ENCODE assay signal across 12 cellular contexts in genomic region chr3:106825962-106826605, GRCh38.
A peak's percentile ranks its signal among the peaks of the same experiment; 100 is the strongest.
DNase-seq lines count a peak whose midpoint lies in the region; ATAC-seq lines count a peak whose summit lies in the region.
"Had no signal": no experiment of that assay in that cellular context is flagged by ENCODE, and none has a peak within 500 bp of the region (broad histone marks: within the 10 kb centered on the region; RNA-seq: fewer than 3 reads in every experiment).

No MANE protein-coding gene starts in this region.

- peaks cover 5% of the 10 kb centered on the region for H3K4me1 Mint-ChIP-seq in activated T-cell treated with anti-CD3 and anti-CD28 coated beads, Interleukin-2, amount 50 U/mL, for 24 hours (ENCODE audit: low read depth)

- H2BK15ac ChIP-seq in neuronal stem cell (ENCODE audit: low read length) = no peak overlapping the region

- H3K14ac ChIP-seq in neuronal stem cell (ENCODE audit: low read length) = no peak overlapping the region

- H4K8ac ChIP-seq in neuronal stem cell (ENCODE audit: low read depth, low read length) = no peak overlapping the region

- H3K27me3 Mint-ChIP-seq in activated T-cell treated with anti-CD3 and anti-CD28 coated beads, Interleukin-2, amount 50 U/mL, for 24 hours = no peaks in the 10 kb centered on the region
- H3K27me3 Mint-ChIP-seq: IgD-negative memory B cell had no signal

- no peaks in the 10 kb centered on the region for H3K27me3 ChIP-seq in neuronal stem cell (ENCODE audit: control insufficient read depth in 3 of 3, insufficient read depth in 3 of 3, low read depth in 1 of 3, low read length in 3 of 3)

- no peak for ATAC-seq in GM18867 (IDR thresholded peaks at IDR 0.05; ENCODE audit: unreplicated experiment)

- H3K4me3 Mint-ChIP-seq in activated T-cell treated with anti-CD3 and anti-CD28 coated beads, Interleukin-2, amount 50 U/mL, for 24 hours = no peak overlapping the region
- H3K4me3 Mint-ChIP-seq: IgD-negative memory B cell, neural crest cell had no signal

- peaks cover 2% of the 10 kb centered on the region for H3K9me3 Mint-ChIP-seq in activated T-cell treated with anti-CD3 and anti-CD28 coated beads, Interleukin-2, amount 50 U/mL, for 24 hours
- H3K9me3 Mint-ChIP-seq: neural crest cell had no signal

- peak overlapping the region; percentile 56 for H2AFZ ChIP-seq in neuronal stem cell (ENCODE audit: low read length)

- no peak overlapping the region for H3K27ac ChIP-seq in neuronal stem cell (replicated peaks; ENCODE audit: low read length)

- no CpG with 5 or more reads among the region's 4 CpGs for WGBS in neuronal stem cell (ENCODE audit: extremely low coverage in 2 of 2, insufficient read length in 2 of 2, insufficient replicate concordance in 1 of 2), 2 donors

- H3K4me3 ChIP-seq in neuronal stem cell (ENCODE audit: low read length in 2 of 2) = no peak overlapping the region

- H4K91ac ChIP-seq in neuronal stem cell (ENCODE audit: low read depth, low read length, poor library complexity) = no peak overlapping the region

- H3K36me3 ChIP-seq in neuronal stem cell (replicated peaks in 1 of 2; ENCODE audit: control insufficient read depth in 2 of 2, insufficient read depth in 2 of 2, low read length in 2 of 2) = no peaks in the 10 kb centered on the region

- no peaks in the 10 kb centered on the region for H3K9me3 ChIP-seq in neuronal stem cell (replicated peaks in 1 of 2; ENCODE audit: control insufficient read depth in 2 of 2, insufficient read depth in 1 of 2, low read depth in 1 of 2, low read length in 2 of 2)

- no peak overlapping the region for H3K4ac ChIP-seq in neuronal stem cell (ENCODE audit: low read length)

- no peak overlapping the region for H3K27ac Mint-ChIP-seq in activated T-cell treated with anti-CD3 and anti-CD28 coated beads, Interleukin-2, amount 50 U/mL, for 24 hours
- H3K27ac Mint-ChIP-seq: IgD-negative memory B cell had no signal

- H3K18ac ChIP-seq in neuronal stem cell (ENCODE audit: low read length) = no peak overlapping the region

- H3K9ac ChIP-seq in neuronal stem cell (ENCODE audit: low read depth, low read length, poor library complexity) = no peak overlapping the region

- no peak overlapping the region for H2AK5ac ChIP-seq in neuronal stem cell (ENCODE audit: low read depth, low read length)

- no peaks in the 10 kb centered on the region for H3K79me1 ChIP-seq in neuronal stem cell (ENCODE audit: low read depth, low read length)

- H3K4me2 ChIP-seq in neuronal stem cell (ENCODE audit: insufficient read depth, low read length, poor library complexity, severe bottlenecking) = no peak overlapping the region

- no peak overlapping the region for H2BK12ac ChIP-seq in neuronal stem cell (ENCODE audit: low read length)

- no peaks in the 10 kb centered on the region for H3K36me3 Mint-ChIP-seq in activated T-cell treated with anti-CD3 and anti-CD28 coated beads, Interleukin-2, amount 50 U/mL, for 24 hours (ENCODE audit: low read depth)
- H3K36me3 Mint-ChIP-seq: IgD-negative memory B cell had no signal

- no peak overlapping the region for H2BK5ac ChIP-seq in neuronal stem cell (ENCODE audit: low read length)

- H3K4me1 ChIP-seq in neuronal stem cell (ENCODE audit: control insufficient read depth in 2 of 2, insufficient read depth in 1 of 2, low read depth in 1 of 2, low read length in 2 of 2) = peaks cover 6 to 11% of the 10 kb centered on the region in 2 donors

- no peak overlapping the region for H2BK120ac ChIP-seq in neuronal stem cell (ENCODE audit: low read depth, low read length)

- DNase-seq in DMS 273 (lab: John Stamatoyannopoulos, UW; ENCODE audit: unreplicated experiment) (peak; percentile 64), NCI-H1694 treated with DMSO at 0.1 percent for 48 hours (lab: John Stamatoyannopoulos, UW) (peak; percentile 32), fibroblast of peridontal ligament (ENCODE audit: extremely low read depth) (peak; percentile 92), neuronal stem cell (ENCODE audit: low spot score) (no peak), NCI-H1436 treated with DMSO at 0.1 percent for 48 hours (lab: John Stamatoyannopoulos, UW) (no peak)
- DNase-seq in activated T-cell treated with anti-CD3 and anti-CD28 coated beads, Interleukin-2, amount 50 U/mL, for 24 hours = no peak
- DNase-seq in activated CD8-positive, alpha-beta memory T cell treated with anti-CD3 and anti-CD28 coated beads, Interleukin-2, amount 50 U/mL, for 48 hours = no peak
- DNase-seq: activated gamma-delta T cell, NCI-H748 treated with DMSO at 0.1 percent for 48 hours had no signal

- no peak overlapping the region for H3K23ac ChIP-seq in neuronal stem cell (ENCODE audit: low read depth, low read length, poor library complexity)

Comparison
In these comparisons a context has a peak if more than half of its experiments do, and no peak if none do; other contexts are left out.
1. DNase-seq: peak in DMS 273 (single experiment), NCI-H1694 treated with DMSO at 0.1 percent for 48 hours (single experiment) and fibroblast of peridontal ligament (single experiment); none in neuronal stem cell (single experiment), activated T-cell treated with anti-CD3 and anti-CD28 coated beads, Interleukin-2, amount 50 U/mL, for 24 hours (single experiment), activated CD8-positive, alpha-beta memory T cell treated with anti-CD3 and anti-CD28 coated beads, Interleukin-2, amount 50 U/mL, for 48 hours (single experiment) and NCI-H1436 treated with DMSO at 0.1 percent for 48 hours (single experiment).